14 cellular contexts compared by ENCODE assay signal in the genomic region with DNA sequence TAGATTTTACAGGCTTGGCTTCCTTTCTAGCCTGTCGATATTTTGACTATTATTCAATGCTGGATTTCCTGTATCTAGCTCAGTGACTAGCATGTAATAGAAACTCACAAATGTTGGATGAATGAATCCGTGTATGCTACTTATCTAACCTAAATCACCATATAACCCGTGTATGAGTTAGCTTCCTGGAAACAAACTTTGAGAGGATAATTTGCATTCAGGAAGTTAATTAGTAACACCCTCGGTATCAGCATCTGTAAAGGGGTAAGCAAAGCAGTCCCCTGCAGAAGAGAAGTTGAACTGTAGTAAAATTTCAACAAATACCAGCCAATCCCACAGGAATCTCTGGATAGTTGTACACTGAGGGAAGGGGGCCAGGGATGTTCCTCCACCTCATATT.
"Had no signal": no experiment of that assay in that cellular context is flagged by ENCODE, and none has a peak within 500 bp of the region (broad histone marks: within the 10 kb centered on the region; RNA-seq: fewer than 3 reads in every experiment).

No MANE protein-coding gene starts in this region.

- H3K4me1 ChIP-seq: upper lobe of right lung had no signal

- H3K9me3 ChIP-seq: upper lobe of right lung had no signal

- DNase-seq: activated CD4-positive, alpha-beta T cell treated with anti-CD3 and anti-CD28 coated beads for 1 hour; activated CD4-positive, alpha-beta T cell treated with anti-CD3 and anti-CD28 coated beads, Interleukin-2, amount 50 U/mL, for 4 hours; activated gamma-delta T cell treated with Interleukin-2 at 50 U/mL for 16 hours; cerebellar nuclear complex; cortex of kidney; head of caudate nucleus; immature natural killer cell; kidney glomerular epithelial cell; naive B cell; stimulated activated CD4-positive, alpha-beta T cell treated with anti-CD3 and anti-CD28 coated beads, Interleukin-12 subunit alpha, Interleukin-12 subunit beta, amount 100 ng/mL, for 4 hours; stimulated activated CD4-positive, alpha-beta T cell treated with anti-CD3 and anti-CD28 coated beads, Interleukin-1b, Interleukin-23, amount 100 ng/mL, for 48 hours; stimulated activated CD8-positive, alpha-beta memory T cell treated with anti-CD3 and anti-CD28 coated beads, Interleukin-4, amount 100 ng/mL, for 48 hours; stimulated activated naive CD4-positive, alpha-beta T cell; upper lobe of right lung had no signal

- H3K36me3 ChIP-seq: upper lobe of right lung had no signal

- H3K4me3 ChIP-seq: upper lobe of right lung had no signal

- ATAC-seq: upper lobe of right lung had no signal
